In the genomic region with DNA sequence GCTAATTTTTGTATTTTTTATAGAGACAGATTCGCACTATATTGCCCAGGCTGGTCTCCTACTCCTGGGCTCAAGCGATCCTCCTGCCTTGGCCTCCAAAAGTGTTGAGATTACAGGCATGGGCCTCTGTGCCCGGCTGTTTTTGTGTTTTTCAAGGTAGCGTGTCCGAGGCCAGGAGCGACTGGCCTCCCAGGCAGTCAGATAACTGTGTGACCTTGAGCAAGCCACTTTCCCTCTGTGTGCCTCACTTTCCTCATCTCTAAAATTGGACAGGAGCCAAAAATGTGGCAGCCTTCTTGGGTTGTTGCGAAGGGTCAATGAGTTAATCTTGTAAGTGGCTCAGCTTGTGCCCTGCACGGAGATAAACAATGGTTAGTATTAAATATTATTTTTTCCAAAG, we compare ENCODE assay signal across 1 cellular context.
TF ChIP-seq lines count a peak whose summit lies in the region.

No MANE protein-coding gene starts in this region.

TF ChIP-seq in HepG2, 621 proteins besides CTCF, POLR2A, EP300 and RAD21 (continued from another document):
- TF ChIP-seq, protein P1, sequence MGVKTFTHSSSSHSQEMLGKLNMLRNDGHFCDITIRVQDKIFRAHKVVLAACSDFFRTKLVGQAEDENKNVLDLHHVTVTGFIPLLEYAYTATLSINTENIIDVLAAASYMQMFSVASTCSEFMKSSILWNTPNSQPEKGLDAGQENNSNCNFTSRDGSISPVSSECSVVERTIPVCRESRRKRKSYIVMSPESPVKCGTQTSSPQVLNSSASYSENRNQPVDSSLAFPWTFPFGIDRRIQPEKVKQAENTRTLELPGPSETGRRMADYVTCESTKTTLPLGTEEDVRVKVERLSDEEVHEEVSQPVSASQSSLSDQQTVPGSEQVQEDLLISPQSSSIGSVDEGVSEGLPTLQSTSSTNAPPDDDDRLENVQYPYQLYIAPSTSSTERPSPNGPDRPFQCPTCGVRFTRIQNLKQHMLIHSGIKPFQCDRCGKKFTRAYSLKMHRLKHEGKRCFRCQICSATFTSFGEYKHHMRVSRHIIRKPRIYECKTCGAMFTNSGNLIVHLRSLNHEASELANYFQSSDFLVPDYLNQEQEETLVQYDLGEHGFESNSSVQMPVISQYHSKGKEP (CRISPR knock-in tag; IDR thresholded peaks at IDR 0.05): no peak
- no peak for TF ChIP-seq ZKSCAN1 (IDR thresholded peaks at IDR 0.05; ENCODE audit: low read length)
- TF ChIP-seq ELF1 (CRISPR knock-in tag; IDR thresholded peaks at IDR 0.05): no peak
- no peak for TF ChIP-seq MEIS1 (CRISPR knock-in tag; IDR thresholded peaks at IDR 0.05; ENCODE audit: borderline replicate concordance)
- TF ChIP-seq HMG20A (CRISPR knock-in tag; IDR thresholded peaks at IDR 0.05; ENCODE audit: borderline replicate concordance): no peak
- TF ChIP-seq NBN (conservative IDR thresholded peaks at IDR 0.05): no peak
- TF ChIP-seq ZNF543 (CRISPR knock-in tag; IDR thresholded peaks at IDR 0.05): no peak
- TF ChIP-seq ZNF652 (CRISPR knock-in tag; IDR thresholded peaks at IDR 0.05; ENCODE audit: borderline replicate concordance, low read depth): no peak
- TF ChIP-seq HNRNPL (IDR thresholded peaks at IDR 0.05; ENCODE audit: low read depth, low read length): no peak
- no peak for TF ChIP-seq ZNF75D (CRISPR knock-in tag; IDR thresholded peaks at IDR 0.05; ENCODE audit: borderline replicate concordance)
- TF ChIP-seq, protein P2, sequence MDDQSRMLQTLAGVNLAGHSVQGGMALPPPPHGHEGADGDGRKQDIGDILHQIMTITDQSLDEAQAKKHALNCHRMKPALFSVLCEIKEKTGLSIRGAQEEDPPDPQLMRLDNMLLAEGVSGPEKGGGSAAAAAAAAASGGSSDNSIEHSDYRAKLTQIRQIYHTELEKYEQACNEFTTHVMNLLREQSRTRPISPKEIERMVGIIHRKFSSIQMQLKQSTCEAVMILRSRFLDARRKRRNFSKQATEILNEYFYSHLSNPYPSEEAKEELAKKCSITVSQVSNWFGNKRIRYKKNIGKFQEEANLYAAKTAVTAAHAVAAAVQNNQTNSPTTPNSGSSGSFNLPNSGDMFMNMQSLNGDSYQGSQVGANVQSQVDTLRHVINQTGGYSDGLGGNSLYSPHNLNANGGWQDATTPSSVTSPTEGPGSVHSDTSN (CRISPR knock-in tag; IDR thresholded peaks at IDR 0.05; ENCODE audit: borderline replicate concordance): no peak
- TF ChIP-seq ZNF550 (CRISPR knock-in tag; IDR thresholded peaks at IDR 0.05; ENCODE audit: borderline replicate concordance): no peak
- TF ChIP-seq, protein P3, sequence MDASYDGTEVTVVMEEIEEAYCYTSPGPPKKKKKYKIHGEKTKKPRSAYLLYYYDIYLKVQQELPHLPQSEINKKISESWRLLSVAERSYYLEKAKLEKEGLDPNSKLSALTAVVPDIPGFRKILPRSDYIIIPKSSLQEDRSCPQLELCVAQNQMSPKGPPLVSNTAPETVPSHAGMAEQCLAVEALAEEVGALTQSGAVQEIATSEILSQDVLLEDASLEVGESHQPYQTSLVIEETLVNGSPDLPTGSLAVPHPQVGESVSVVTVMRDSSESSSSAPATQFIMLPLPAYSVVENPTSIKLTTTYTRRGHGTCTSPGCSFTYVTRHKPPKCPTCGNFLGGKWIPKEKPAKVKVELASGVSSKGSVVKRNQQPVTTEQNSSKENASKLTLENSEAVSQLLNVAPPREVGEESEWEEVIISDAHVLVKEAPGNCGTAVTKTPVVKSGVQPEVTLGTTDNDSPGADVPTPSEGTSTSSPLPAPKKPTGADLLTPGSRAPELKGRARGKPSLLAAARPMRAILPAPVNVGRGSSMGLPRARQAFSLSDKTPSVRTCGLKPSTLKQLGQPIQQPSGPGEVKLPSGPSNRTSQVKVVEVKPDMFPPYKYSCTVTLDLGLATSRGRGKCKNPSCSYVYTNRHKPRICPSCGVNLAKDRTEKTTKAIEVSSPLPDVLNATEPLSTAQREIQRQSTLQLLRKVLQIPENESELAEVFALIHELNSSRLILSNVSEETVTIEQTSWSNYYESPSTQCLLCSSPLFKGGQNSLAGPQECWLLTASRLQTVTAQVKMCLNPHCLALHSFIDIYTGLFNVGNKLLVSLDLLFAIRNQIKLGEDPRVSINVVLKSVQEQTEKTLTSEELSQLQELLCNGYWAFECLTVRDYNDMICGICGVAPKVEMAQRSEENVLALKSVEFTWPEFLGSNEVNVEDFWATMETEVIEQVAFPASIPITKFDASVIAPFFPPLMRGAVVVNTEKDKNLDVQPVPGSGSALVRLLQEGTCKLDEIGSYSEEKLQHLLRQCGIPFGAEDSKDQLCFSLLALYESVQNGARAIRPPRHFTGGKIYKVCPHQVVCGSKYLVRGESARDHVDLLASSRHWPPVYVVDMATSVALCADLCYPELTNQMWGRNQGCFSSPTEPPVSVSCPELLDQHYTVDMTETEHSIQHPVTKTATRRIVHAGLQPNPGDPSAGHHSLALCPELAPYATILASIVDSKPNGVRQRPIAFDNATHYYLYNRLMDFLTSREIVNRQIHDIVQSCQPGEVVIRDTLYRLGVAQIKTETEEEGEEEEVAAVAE (CRISPR knock-in tag; IDR thresholded peaks at IDR 0.05; ENCODE audit: borderline replicate concordance): peak; percentile 36; the same call in 1 of the 2 replicates
- TF ChIP-seq NFIC (IDR thresholded peaks at IDR 0.05; ENCODE audit: low read length): peak; percentile 60; the same call in 1 of the 2 replicates
- no peak for TF ChIP-seq ZNF547 (CRISPR knock-in tag; IDR thresholded peaks at IDR 0.05)
- TF ChIP-seq, protein P4, sequence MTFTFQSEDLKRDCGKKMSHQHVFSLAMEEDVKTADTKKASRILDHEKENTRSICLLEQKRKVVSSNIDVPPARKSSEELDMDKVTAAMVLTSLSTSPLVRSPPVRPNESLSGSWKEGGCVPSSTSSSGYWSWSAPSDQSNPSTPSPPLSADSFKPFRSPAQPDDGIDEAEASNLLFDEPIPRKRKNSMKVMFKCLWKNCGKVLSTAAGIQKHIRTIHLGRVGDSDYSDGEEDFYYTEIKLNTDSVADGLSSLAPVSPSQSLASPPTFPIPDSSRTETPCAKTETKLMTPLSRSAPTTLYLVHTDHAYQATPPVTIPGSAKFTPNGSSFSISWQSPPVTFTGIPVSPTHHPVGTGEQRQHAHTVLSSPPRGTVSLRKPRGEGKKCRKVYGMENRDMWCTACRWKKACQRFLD (CRISPR knock-in tag; IDR thresholded peaks at IDR 0.05; ENCODE audit: borderline replicate concordance): no peak; the same call in 1 of the 2 replicates
- no peak; the same call in 1 of the 2 replicates for TF ChIP-seq POGK (CRISPR knock-in tag; conservative IDR thresholded peaks at IDR 0.05)
- TF ChIP-seq, protein P5, sequence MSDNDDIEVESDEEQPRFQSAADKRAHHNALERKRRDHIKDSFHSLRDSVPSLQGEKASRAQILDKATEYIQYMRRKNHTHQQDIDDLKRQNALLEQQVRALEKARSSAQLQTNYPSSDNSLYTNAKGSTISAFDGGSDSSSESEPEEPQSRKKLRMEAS (IDR thresholded peaks at IDR 0.05): no peak
- TF ChIP-seq KLF11 (CRISPR knock-in tag; IDR thresholded peaks at IDR 0.05): no peak
- no peak for TF ChIP-seq ATF7 (IDR thresholded peaks at IDR 0.05)
- TF ChIP-seq ATF7 (CRISPR knock-in tag; IDR thresholded peaks at IDR 0.05): no peak
- no peak for TF ChIP-seq SKI (IDR thresholded peaks at IDR 0.05; ENCODE audit: partially characterized antibody)
- TF ChIP-seq GLI4 (CRISPR knock-in tag; IDR thresholded peaks at IDR 0.05; ENCODE audit: borderline replicate concordance): no peak
- no peak for TF ChIP-seq NFE2L2 (IDR thresholded peaks at IDR 0.05; ENCODE audit: low read length)
- no peak for TF ChIP-seq SRF (IDR thresholded peaks at IDR 0.05; ENCODE audit: low read depth, low read length)
- no peak for TF ChIP-seq ZNF263 (CRISPR knock-in tag; IDR thresholded peaks at IDR 0.05)
- TF ChIP-seq MBD4 (IDR thresholded peaks at IDR 0.05; ENCODE audit: borderline replicate concordance, low read length): no peak
- TF ChIP-seq, protein P6, sequence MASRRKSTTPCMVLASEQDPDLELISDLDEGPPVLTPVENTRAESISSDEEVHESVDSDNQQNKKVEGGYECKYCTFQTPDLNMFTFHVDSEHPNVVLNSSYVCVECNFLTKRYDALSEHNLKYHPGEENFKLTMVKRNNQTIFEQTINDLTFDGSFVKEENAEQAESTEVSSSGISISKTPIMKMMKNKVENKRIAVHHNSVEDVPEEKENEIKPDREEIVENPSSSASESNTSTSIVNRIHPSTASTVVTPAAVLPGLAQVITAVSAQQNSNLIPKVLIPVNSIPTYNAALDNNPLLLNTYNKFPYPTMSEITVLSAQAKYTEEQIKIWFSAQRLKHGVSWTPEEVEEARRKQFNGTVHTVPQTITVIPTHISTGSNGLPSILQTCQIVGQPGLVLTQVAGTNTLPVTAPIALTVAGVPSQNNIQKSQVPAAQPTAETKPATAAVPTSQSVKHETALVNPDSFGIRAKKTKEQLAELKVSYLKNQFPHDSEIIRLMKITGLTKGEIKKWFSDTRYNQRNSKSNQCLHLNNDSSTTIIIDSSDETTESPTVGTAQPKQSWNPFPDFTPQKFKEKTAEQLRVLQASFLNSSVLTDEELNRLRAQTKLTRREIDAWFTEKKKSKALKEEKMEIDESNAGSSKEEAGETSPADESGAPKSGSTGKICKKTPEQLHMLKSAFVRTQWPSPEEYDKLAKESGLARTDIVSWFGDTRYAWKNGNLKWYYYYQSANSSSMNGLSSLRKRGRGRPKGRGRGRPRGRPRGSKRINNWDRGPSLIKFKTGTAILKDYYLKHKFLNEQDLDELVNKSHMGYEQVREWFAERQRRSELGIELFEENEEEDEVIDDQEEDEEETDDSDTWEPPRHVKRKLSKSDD (CRISPR knock-in tag; IDR thresholded peaks at IDR 0.05; ENCODE audit: low read depth): no peak
- TF ChIP-seq ZNF317 (CRISPR knock-in tag; IDR thresholded peaks at IDR 0.05): no peak
- TF ChIP-seq ZSCAN22 (CRISPR knock-in tag; IDR thresholded peaks at IDR 0.05): no peak
- no peak for TF ChIP-seq TCF7 (IDR thresholded peaks at IDR 0.05; ENCODE audit: low read depth)
- TF ChIP-seq ZNF563 (CRISPR knock-in tag; IDR thresholded peaks at IDR 0.05): no peak
- no peak for TF ChIP-seq SOX13 (IDR thresholded peaks at IDR 0.05)
- no peak; a peak in 1 of 4 replicates for TF ChIP-seq SOX13 (CRISPR knock-in tag; conservative IDR thresholded peaks at IDR 0.05 in 1 of 2, IDR thresholded peaks at IDR 0.05 in 1 of 2)
- no peak for TF ChIP-seq ZNF569 (CRISPR knock-in tag; IDR thresholded peaks at IDR 0.05; ENCODE audit: borderline replicate concordance)
- TF ChIP-seq, protein P7, sequence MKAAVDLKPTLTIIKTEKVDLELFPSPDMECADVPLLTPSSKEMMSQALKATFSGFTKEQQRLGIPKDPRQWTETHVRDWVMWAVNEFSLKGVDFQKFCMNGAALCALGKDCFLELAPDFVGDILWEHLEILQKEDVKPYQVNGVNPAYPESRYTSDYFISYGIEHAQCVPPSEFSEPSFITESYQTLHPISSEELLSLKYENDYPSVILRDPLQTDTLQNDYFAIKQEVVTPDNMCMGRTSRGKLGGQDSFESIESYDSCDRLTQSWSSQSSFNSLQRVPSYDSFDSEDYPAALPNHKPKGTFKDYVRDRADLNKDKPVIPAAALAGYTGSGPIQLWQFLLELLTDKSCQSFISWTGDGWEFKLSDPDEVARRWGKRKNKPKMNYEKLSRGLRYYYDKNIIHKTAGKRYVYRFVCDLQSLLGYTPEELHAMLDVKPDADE (CRISPR knock-in tag; IDR thresholded peaks at IDR 0.05): no peak
- no peak for TF ChIP-seq ZNF775 (CRISPR knock-in tag; IDR thresholded peaks at IDR 0.05; ENCODE audit: borderline replicate concordance)
- no peak; the same call in 1 of the 2 replicates for TF ChIP-seq ZNF30 (CRISPR knock-in tag; IDR thresholded peaks at IDR 0.05)
- TF ChIP-seq, protein P8, sequence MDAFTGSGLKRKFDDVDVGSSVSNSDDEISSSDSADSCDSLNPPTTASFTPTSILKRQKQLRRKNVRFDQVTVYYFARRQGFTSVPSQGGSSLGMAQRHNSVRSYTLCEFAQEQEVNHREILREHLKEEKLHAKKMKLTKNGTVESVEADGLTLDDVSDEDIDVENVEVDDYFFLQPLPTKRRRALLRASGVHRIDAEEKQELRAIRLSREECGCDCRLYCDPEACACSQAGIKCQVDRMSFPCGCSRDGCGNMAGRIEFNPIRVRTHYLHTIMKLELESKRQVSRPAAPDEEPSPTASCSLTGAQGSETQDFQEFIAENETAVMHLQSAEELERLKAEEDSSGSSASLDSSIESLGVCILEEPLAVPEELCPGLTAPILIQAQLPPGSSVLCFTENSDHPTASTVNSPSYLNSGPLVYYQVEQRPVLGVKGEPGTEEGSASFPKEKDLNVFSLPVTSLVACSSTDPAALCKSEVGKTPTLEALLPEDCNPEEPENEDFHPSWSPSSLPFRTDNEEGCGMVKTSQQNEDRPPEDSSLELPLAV (CRISPR knock-in tag; conservative IDR thresholded peaks at IDR 0.05; ENCODE audit: low read depth): no peak
- TF ChIP-seq ZNF136 (CRISPR knock-in tag; IDR thresholded peaks at IDR 0.05; ENCODE audit: low read depth): no peak
- no peak for TF ChIP-seq ZNF143 (CRISPR knock-in tag; IDR thresholded peaks at IDR 0.05)
- peak; percentile 81; the same call in 1 of the 2 replicates for TF ChIP-seq ZNF598 (CRISPR knock-in tag; IDR thresholded peaks at IDR 0.05; ENCODE audit: borderline replicate concordance)
- TF ChIP-seq NFIB (CRISPR knock-in tag; IDR thresholded peaks at IDR 0.05; ENCODE audit: borderline replicate concordance): no peak
